Comparison of ENCODE assay signal across 31 cellular contexts in the genomic region with DNA sequence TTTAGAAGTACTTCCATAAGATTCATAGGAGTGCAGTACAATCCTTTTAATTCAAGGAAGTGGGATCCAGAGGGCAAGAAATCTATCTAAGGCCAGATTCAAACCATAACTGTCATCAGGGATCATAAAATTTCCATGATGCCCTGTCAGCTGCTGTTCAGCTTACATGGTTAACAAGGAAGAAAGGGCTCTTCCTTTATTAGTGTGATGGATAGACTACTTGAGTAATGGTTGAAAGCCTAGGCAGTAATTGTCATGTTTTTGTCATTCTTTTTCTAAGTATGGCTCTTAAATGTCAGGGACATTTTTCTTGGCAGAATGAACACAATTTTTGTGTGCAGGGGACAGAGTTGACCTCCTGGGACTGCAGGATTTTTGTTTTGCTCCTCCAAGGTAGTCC.
"Had no signal": no experiment of that assay in that cellular context is flagged by ENCODE, and none has a peak within 500 bp of the region (broad histone marks: within the 10 kb centered on the region; RNA-seq: fewer than 3 reads in every experiment).

No MANE protein-coding gene starts in this region.

- H3K36me3 ChIP-seq: adrenal gland, brain microvascular endothelial cell, breast epithelium had no signal

- H3K4me1 ChIP-seq: body of pancreas, breast epithelium had no signal

- H3K27me3 ChIP-seq: adrenal gland, body of pancreas, brain microvascular endothelial cell, breast epithelium had no signal

- H3K27ac ChIP-seq: body of pancreas, brain microvascular endothelial cell, breast epithelium, VCaP had no signal

- ATAC-seq: activated CD8-positive, alpha-beta T cell treated with anti-CD3 and anti-CD28 coated beads for 36 hours; activated naive CD4-positive, alpha-beta T cell treated with anti-CD3 and anti-CD28 coated beads, Interleukin-2, amount 50 U/mL, for 72 hours; activated T-cell treated with anti-CD3 and anti-CD28 coated beads, Interleukin-2, amount 50 U/mL, for 4 hours; activated T-cell treated with anti-CD3 and anti-CD28 coated beads, Interleukin-2, amount 50 U/mL, for 72 hours; activated T-helper 17 cell treated with anti-CD3 and anti-CD28 coated beads, Interleukin-2, amount 50 U/mL, for 72 hours; body of pancreas had no signal

- DNase-seq: activated B cell treated with CpG ODN at 0.5 μM for 24 hours; activated CD4-positive, alpha-beta memory T cell treated with anti-CD3 and anti-CD28 coated beads for 36 hours; activated CD4-positive, alpha-beta T cell treated with anti-CD3 and anti-CD28 coated beads for 4 hours; activated CD4-positive, alpha-beta T cell treated with anti-CD3 and anti-CD28 coated beads, Interleukin-2, amount 10 ng/mL, durations not matched to agents 24 days and 14 days; activated CD4-positive, alpha-beta T cell treated with anti-CD3 and anti-CD28 coated beads, Interleukin-2, amount 50 U/mL, for 1 hour; activated CD4-positive, alpha-beta T cell treated with anti-CD3 and anti-CD28 coated beads, Interleukin-2, amount 50 U/mL, for 4 hours; activated CD4-positive, CD25-positive, alpha-beta regulatory T cell treated with anti-CD3 and anti-CD28 coated beads, Interleukin-2, amount 50 U/mL, for 72 hours; activated CD8-positive, alpha-beta memory T cell treated with anti-CD3 and anti-CD28 coated beads, Interleukin-2, amount 50 U/mL, for 4 hours; activated CD8-positive, alpha-beta T cell treated with anti-CD3 and anti-CD28 coated beads for 36 hours; activated effector memory CD4-positive, alpha-beta T cell treated with anti-CD3 and anti-CD28 coated beads, Interleukin-2, amount 50 U/mL, for 16 hours; activated gamma-delta T cell treated with Interleukin-2 at 50 U/mL for 16 hours; activated naive CD4-positive, alpha-beta T cell; activated naive CD4-positive, alpha-beta T cell treated with anti-CD3 and anti-CD28 coated beads for 36 hours; activated naive CD4-positive, alpha-beta T cell treated with anti-CD3 and anti-CD28 coated beads, Interleukin-2, amount 50 U/mL, for 16 hours; activated naive CD8-positive, alpha-beta T cell treated with anti-CD3 and anti-CD28 coated beads for 36 hours; activated T-cell treated with anti-CD3 and anti-CD28 coated beads for 4 hours; activated T-cell treated with anti-CD3 and anti-CD28 coated beads, Interleukin-2, amount 50 U/mL, for 1 hour; activated T-cell treated with anti-CD3 and anti-CD28 coated beads, Interleukin-2, amount 50 U/mL, for 4 hours; activated T-cell treated with anti-CD3 and anti-CD28 coated beads, Interleukin-2, amount 50 U/mL, for 72 hours; adrenal gland; amniotic stem cell; aorta; body of pancreas; brain microvascular endothelial cell; central memory CD4-positive, alpha-beta T cell; T-helper 2 cell; T-helper 9 cell had no signal

- H3K4me3 ChIP-seq: adrenal gland, body of pancreas, breast epithelium had no signal

- H3K9me3 ChIP-seq: adrenal gland, body of pancreas, breast epithelium had no signal
